8 cellular contexts compared by ENCODE assay signal in the genomic region with DNA sequence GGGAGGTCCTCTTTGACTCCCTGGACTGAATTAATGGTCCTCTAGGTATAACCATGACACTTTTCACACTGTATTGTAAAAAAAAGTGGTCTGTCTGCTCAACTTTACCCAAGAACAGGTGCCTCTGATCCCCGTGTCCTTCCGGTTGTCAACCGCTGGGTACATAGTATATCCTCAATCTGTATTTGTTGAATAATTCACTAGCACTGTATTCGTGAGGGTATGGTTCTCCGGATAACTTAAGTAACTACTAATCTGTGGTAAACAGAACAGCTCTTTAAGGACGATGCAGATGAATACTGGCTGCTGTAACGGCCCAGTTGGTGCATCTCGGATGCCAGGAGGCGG. TPM values are rescaled to one million over a fixed set of nuclear protein-coding genes. Genes with fewer than 3 reads are reported as not detected.
DNase-seq lines count a peak whose midpoint lies in the region; ATAC-seq, FAIRE-seq and TF ChIP-seq lines count a peak whose summit lies in the region.

No MANE protein-coding gene starts in this region.

- peaks cover 7% of the 10 kb centered on the region for H3K79me2 ChIP-seq in DND-41 (ENCODE audit: insufficient read depth, low read length)

- CTCF ChIA-PET in activated CD4-positive, alpha-beta memory T cell treated with anti-CD3 and anti-CD28 coated beads for 36 hours (lab: Charles Lee), result interaction anchor here (1.0 to 1.2 kb wide), 3 partner anchors 121 to 236 kb away, joined by 3 to 4 read pairs (median 3); no protein-coding TSS in a partner anchor

- H3K27ac ChIP-seq in DND-41 (ENCODE audit: low read length), result peak overlapping the region; percentile 79
- peak overlapping the region in 1 of 2 donors; percentile 20 for H3K27ac ChIP-seq in kidney (ENCODE audit: low read depth in 2 of 2, low read length in 2 of 2)
- H3K27ac ChIP-seq in upper lobe of right lung, result peak overlapping the region; percentile 14

- peaks cover 9% of the 10 kb centered on the region for H3K4me1 Mint-ChIP-seq in activated CD4-positive, alpha-beta memory T cell treated with anti-CD3 and anti-CD28 coated beads for 36 hours (ENCODE audit: low read depth)

- peak overlapping the region; percentile 81 for H2AFZ ChIP-seq in DND-41 (ENCODE audit: low read depth, low read length)

- H3K9me3 ChIP-seq in DND-41 (ENCODE audit: insufficient read depth, low read length, severe bottlenecking), result no peaks in the 10 kb centered on the region
- no peaks in the 10 kb centered on the region for H3K9me3 ChIP-seq in kidney (ENCODE audit: control insufficient read depth in 1 of 2, low read length in 2 of 2)
- H3K9me3 ChIP-seq in upper lobe of right lung, result no peaks in the 10 kb centered on the region

- intact Hi-C loops in activated CD4-positive, alpha-beta memory T cell treated with anti-CD3 and anti-CD28 coated beads for 36 hours (cut with micrococcal nuclease), result loop anchor here (5.0 kb wide), 1 partner anchor 716 kb away; a partner anchor contains a TSS
- intact Hi-C loops in kidney (cut with DNase I) (no loop called here), upper lobe of right lung (cut with DNase I) (no loop called here)

- no peaks in the 10 kb centered on the region for H3K9me3 Mint-ChIP-seq in activated CD4-positive, alpha-beta memory T cell treated with anti-CD3 and anti-CD28 coated beads for 36 hours

- no peaks in the 10 kb centered on the region for H3K36me3 Mint-ChIP-seq in activated CD4-positive, alpha-beta memory T cell treated with anti-CD3 and anti-CD28 coated beads for 36 hours

- H3K9ac ChIP-seq in DND-41 (ENCODE audit: low read depth, low read length), result peak overlapping the region; percentile 72
- no peak overlapping the region for H3K9ac ChIP-seq in kidney (ENCODE audit: low read length in 2 of 2)

- TF ChIP-seq CTCF in DND-41 (IDR thresholded peaks at IDR 0.05; ENCODE audit: borderline replicate concordance, extremely low read depth, low read length, poor library complexity, severe bottlenecking) (no peak), HFF-Myc (IDR thresholded peaks at IDR 0.05; ENCODE audit: low read depth, low read length, missing control alignments) (no peak), kidney (IDR thresholded peaks at IDR 0.05; ENCODE audit: borderline replicate concordance, extremely low read depth, insufficient read depth) (no peak), upper lobe of right lung (IDR thresholded peaks at IDR 0.05) (no peak)

- DNase-seq in DND-41 (no peak), HFF-Myc (ENCODE audit: extremely low read depth, low read depth) (no peak), kidney (no peak), upper lobe of right lung (no peak), nucleus accumbens (lab: John Stamatoyannopoulos, UW) (no peak)
- DNase-seq in activated CD4-positive, alpha-beta memory T cell treated with anti-CD3 and anti-CD28 coated beads for 36 hours, result no peak

- H3K4me2 ChIP-seq in DND-41 (ENCODE audit: insufficient read depth, low read length), result peak overlapping the region; percentile 90

- no peaks in the 10 kb centered on the region for H4K20me1 ChIP-seq in DND-41 (ENCODE audit: insufficient read depth, low read length)

- ATAC-seq in DND-41 (ENCODE audit: insufficient read depth, low read depth), result no peak
- no peak for ATAC-seq in upper lobe of right lung
- ATAC-seq in GM19324 (IDR thresholded peaks at IDR 0.05; ENCODE audit: low FRiP score, unreplicated experiment), result no peak
- no peak for ATAC-seq in GM18498 (IDR thresholded peaks at IDR 0.05; ENCODE audit: unreplicated experiment)

- H3K27me3 Mint-ChIP-seq in activated CD4-positive, alpha-beta memory T cell treated with anti-CD3 and anti-CD28 coated beads for 36 hours, result peaks cover 5% of the 10 kb centered on the region

- peak overlapping the region; percentile 81 for H3K4me3 Mint-ChIP-seq in activated CD4-positive, alpha-beta memory T cell treated with anti-CD3 and anti-CD28 coated beads for 36 hours

- no peak overlapping the region for H3K27ac Mint-ChIP-seq in activated CD4-positive, alpha-beta memory T cell treated with anti-CD3 and anti-CD28 coated beads for 36 hours

- POLR2A ChIA-PET in activated CD4-positive, alpha-beta memory T cell treated with anti-CD3 and anti-CD28 coated beads for 36 hours (lab: Charles Lee), result interaction anchor here (1.3 kb wide), 1 partner anchor 57 kb away, joined by 4 read pairs; a partner anchor contains a TSS

- H3K36me3 ChIP-seq in DND-41 (ENCODE audit: insufficient read depth, low read length) (peaks cover 10% of the 10 kb centered on the region), kidney (ENCODE audit: control insufficient read depth in 1 of 2, insufficient read depth in 2 of 2, low read length in 2 of 2) (no peaks in the 10 kb centered on the region), upper lobe of right lung (no peaks in the 10 kb centered on the region)

- H3K4me3 ChIP-seq in DND-41 (ENCODE audit: low read depth in 1 of 2, low read length in 2 of 2) (peak overlapping the region; percentile 57 to 68; a peak in 3 of 4 replicates), HFF-Myc (replicated peaks; ENCODE audit: low read depth, low read length) (peak overlapping the region; percentile 49), kidney (ENCODE audit: low read length in 2 of 2) (peak overlapping the region; percentile 82), upper lobe of right lung (peak overlapping the region; percentile 68)

- no peaks in the 10 kb centered on the region for H3K27me3 ChIP-seq in DND-41 (ENCODE audit: insufficient read depth, low read length, poor library complexity)
- peaks cover 5% of the 10 kb centered on the region for H3K27me3 ChIP-seq in upper lobe of right lung

- no peak for FAIRE-seq in kidney (lab: Jason Lieb, UNC)

- H3K4me1 ChIP-seq in DND-41 (ENCODE audit: insufficient read depth, low read length), result peaks cover 28% of the 10 kb centered on the region
- peaks cover 0 to 7% of the 10 kb centered on the region in 2 donors for H3K4me1 ChIP-seq in kidney (ENCODE audit: control insufficient read depth in 1 of 2, insufficient read depth in 1 of 2, low read depth in 1 of 2, low read length in 2 of 2)
- peaks cover 7% of the 10 kb centered on the region for H3K4me1 ChIP-seq in upper lobe of right lung

RNA-seq across cellular contexts. Expression of a gene that starts 0.5 kb away (rescaled TPM):
- total RNA-seq in activated CD4-positive, alpha-beta memory T cell treated with anti-CD3 and anti-CD28 coated beads for 36 hours, result 1 to 10 TPM; 1.8 to 2.2 TPM
- 7.9 TPM for total RNA-seq in kidney
- polyA plus RNA-seq in kidney (ENCODE audit: insufficient read depth, low read depth, low replicate concordance), result 2.2 TPM
- 4.3 TPM for total RNA-seq in upper lobe of right lung

RNA-seq across cellular contexts. Expression of a gene that starts 57.3 kb away (rescaled TPM):
- 10 to 100 TPM; 75.8 to 78.4 TPM for total RNA-seq in activated CD4-positive, alpha-beta memory T cell treated with anti-CD3 and anti-CD28 coated beads for 36 hours
- total RNA-seq in kidney, result 8.8 TPM
- polyA plus RNA-seq in kidney (ENCODE audit: insufficient read depth, low read depth, low replicate concordance), result 1.9 TPM
- total RNA-seq in upper lobe of right lung, result 6.6 TPM

RNA-seq across cellular contexts. Expression of a gene that starts 57.4 kb away (rescaled TPM):
- 10 to 100 TPM; 47.9 to 54.9 TPM for total RNA-seq in activated CD4-positive, alpha-beta memory T cell treated with anti-CD3 and anti-CD28 coated beads for 36 hours
- 25.4 TPM for total RNA-seq in kidney
- polyA plus RNA-seq in kidney (ENCODE audit: insufficient read depth, low read depth, low replicate concordance), result 11.2 TPM
- total RNA-seq in upper lobe of right lung, result 32.2 TPM
